Comparison of ENCODE assay signal across 23 cellular contexts in the genomic region with DNA sequence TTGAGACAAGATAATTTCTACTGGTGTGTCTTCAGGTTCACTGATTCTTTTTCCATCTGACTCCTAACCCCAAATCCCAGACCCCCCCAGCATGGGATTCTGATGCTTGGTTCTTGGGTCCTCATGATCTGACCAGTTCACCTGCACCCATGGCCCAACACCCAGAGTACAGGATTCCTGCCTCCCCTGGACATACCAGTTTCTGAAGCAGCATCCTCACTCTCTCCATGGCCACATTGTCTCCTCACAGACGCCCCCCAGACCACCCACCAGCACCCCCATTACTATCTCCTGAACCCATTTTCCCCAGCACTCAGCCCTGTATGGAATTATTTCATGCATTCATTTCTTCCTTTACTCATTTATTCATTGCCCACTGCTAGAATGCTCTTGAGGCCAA. TPM values are rescaled to one million over a fixed set of nuclear protein-coding genes. Genes with fewer than 3 reads are reported as not detected.
DNase-seq lines count a peak whose midpoint lies in the region; ATAC-seq lines count a peak whose summit lies in the region.
"Had no signal": no experiment of that assay in that cellular context is flagged by ENCODE, and none has a peak within 500 bp of the region (broad histone marks: within the 10 kb centered on the region; RNA-seq: fewer than 3 reads in every experiment).

No MANE protein-coding gene starts in this region.

- H3K27ac Mint-ChIP-seq in activated T-cell treated with anti-CD3 and anti-CD28 coated beads, Interleukin-2, amount 50 U/mL, for 72 hours, result peak overlapping the region; percentile 12
- H3K27ac Mint-ChIP-seq in activated naive CD8-positive, alpha-beta T cell treated with anti-CD3 and anti-CD28 coated beads for 36 hours, result peak overlapping the region; percentile 25
- H3K27ac Mint-ChIP-seq in stimulated activated effector memory CD8-positive, alpha-beta T cell treated with anti-CD3 and anti-CD28 coated beads, Interleukin-12 subunit alpha, Interleukin-12 subunit beta, amount 100 ng/mL, for 72 hours, result peak overlapping the region; percentile 90

- H3K9me3 ChIP-seq in KOPT-K1 (ENCODE audit: insufficient read depth, low read length, poor library complexity, severe bottlenecking), result peaks cover 31% of the 10 kb centered on the region

- H3K36me3 Mint-ChIP-seq in activated T-cell treated with anti-CD3 and anti-CD28 coated beads, Interleukin-2, amount 50 U/mL, for 72 hours (ENCODE audit: insufficient read depth in 2 of 2), result peaks cover 27 to 31% of the 10 kb centered on the region in 2 donors
- H3K36me3 Mint-ChIP-seq in activated naive CD8-positive, alpha-beta T cell treated with anti-CD3 and anti-CD28 coated beads for 36 hours, result peaks cover 40% of the 10 kb centered on the region
- H3K36me3 Mint-ChIP-seq in stimulated activated effector memory CD8-positive, alpha-beta T cell treated with anti-CD3 and anti-CD28 coated beads, Interleukin-12 subunit alpha, Interleukin-12 subunit beta, amount 100 ng/mL, for 72 hours, result no peaks in the 10 kb centered on the region

- no peaks in the 10 kb centered on the region for H3K36me3 ChIP-seq in KOPT-K1 (ENCODE audit: insufficient read depth, low read length)

- DNase-seq in activated T-cell treated with anti-CD3 and anti-CD28 coated beads, Interleukin-2, amount 50 U/mL, for 72 hours, result no peak
- no peak for DNase-seq in activated T-cell treated with anti-CD3 and anti-CD28 coated beads, Interleukin-2, amount 50 U/mL, for 48 hours
- DNase-seq in activated naive CD8-positive, alpha-beta T cell treated with anti-CD3 and anti-CD28 coated beads for 36 hours, result no peak
- no peak for DNase-seq in stimulated activated effector memory CD8-positive, alpha-beta T cell treated with anti-CD3 and anti-CD28 coated beads, Interleukin-12 subunit alpha, Interleukin-12 subunit beta, amount 100 ng/mL, for 72 hours (ENCODE audit: low spot score in 2 of 2)
- DNase-seq in HCEC 1CT (no peak), NCI-H345 treated with DMSO at 0.1 percent for 48 hours (lab: John Stamatoyannopoulos, UW; ENCODE audit: unreplicated experiment) (no peak)
- DNase-seq: activated CD4-positive, alpha-beta T cell treated with anti-CD3 and anti-CD28 coated beads for 48 hours; activated T-cell treated with anti-CD3 and anti-CD28 coated beads, Interleukin-2, amount 50 U/mL, for 1 hour; amniotic stem cell; kidney glomerular epithelial cell; NCI-H1105; NCI-H2029; NCI-H345; Right ventricle myocardium superior; trophoblast cell had no signal

- H3K4me3 Mint-ChIP-seq in activated T-cell treated with anti-CD3 and anti-CD28 coated beads, Interleukin-2, amount 50 U/mL, for 72 hours, result peak overlapping the region; percentile 8 to 72
- no peak overlapping the region for H3K4me3 Mint-ChIP-seq in activated naive CD8-positive, alpha-beta T cell treated with anti-CD3 and anti-CD28 coated beads for 36 hours
- H3K4me3 Mint-ChIP-seq in stimulated activated effector memory CD8-positive, alpha-beta T cell treated with anti-CD3 and anti-CD28 coated beads, Interleukin-12 subunit alpha, Interleukin-12 subunit beta, amount 100 ng/mL, for 72 hours, result peak overlapping the region; percentile 70

- peaks cover 9 to 16% of the 10 kb centered on the region in 2 donors for H3K9me3 Mint-ChIP-seq in activated T-cell treated with anti-CD3 and anti-CD28 coated beads, Interleukin-2, amount 50 U/mL, for 72 hours
- H3K9me3 Mint-ChIP-seq in activated naive CD8-positive, alpha-beta T cell treated with anti-CD3 and anti-CD28 coated beads for 36 hours, result peaks cover 39% of the 10 kb centered on the region
- peaks cover 11% of the 10 kb centered on the region for H3K9me3 Mint-ChIP-seq in stimulated activated effector memory CD8-positive, alpha-beta T cell treated with anti-CD3 and anti-CD28 coated beads, Interleukin-12 subunit alpha, Interleukin-12 subunit beta, amount 100 ng/mL, for 72 hours

- H3K27ac ChIP-seq in KOPT-K1 (ENCODE audit: low read depth, low read length, poor library complexity, severe bottlenecking), result peak overlapping the region; percentile 93
- H3K27ac ChIP-seq: coronary artery had no signal

- ATAC-seq in activated T-cell treated with anti-CD3 and anti-CD28 coated beads, Interleukin-2, amount 50 U/mL, for 72 hours (replicated peaks in 1 of 2), result no peak
- ATAC-seq in stimulated activated effector memory CD8-positive, alpha-beta T cell treated with anti-CD3 and anti-CD28 coated beads, Interleukin-12 subunit alpha, Interleukin-12 subunit beta, amount 100 ng/mL, for 72 hours, result no peak
- ATAC-seq in HG02970 (IDR thresholded peaks at IDR 0.05; ENCODE audit: low FRiP score, unreplicated experiment), result no peak

- H3K4me1 Mint-ChIP-seq in activated T-cell treated with anti-CD3 and anti-CD28 coated beads, Interleukin-2, amount 50 U/mL, for 72 hours (ENCODE audit: low read depth), result peaks cover 47% of the 10 kb centered on the region
- peaks cover 49% of the 10 kb centered on the region for H3K4me1 Mint-ChIP-seq in activated naive CD8-positive, alpha-beta T cell treated with anti-CD3 and anti-CD28 coated beads for 36 hours
- H3K4me1 Mint-ChIP-seq in stimulated activated effector memory CD8-positive, alpha-beta T cell treated with anti-CD3 and anti-CD28 coated beads, Interleukin-12 subunit alpha, Interleukin-12 subunit beta, amount 100 ng/mL, for 72 hours, result peaks cover 65% of the 10 kb centered on the region

- no peaks in the 10 kb centered on the region for H3K27me3 Mint-ChIP-seq in activated T-cell treated with anti-CD3 and anti-CD28 coated beads, Interleukin-2, amount 50 U/mL, for 72 hours (ENCODE audit: low read depth)
- H3K27me3 Mint-ChIP-seq in activated naive CD8-positive, alpha-beta T cell treated with anti-CD3 and anti-CD28 coated beads for 36 hours, result no peaks in the 10 kb centered on the region

RNA-seq across cellular contexts. Expression of a gene that starts 0.9 kb away (rescaled TPM):
- not detected for total RNA-seq in activated T-cell treated with anti-CD3 and anti-CD28 coated beads, Interleukin-2, amount 50 U/mL, for 72 hours
- total RNA-seq in activated naive CD8-positive, alpha-beta T cell treated with anti-CD3 and anti-CD28 coated beads for 36 hours, result not detected
- total RNA-seq: bronchial epithelial cell, fibroblast of lung, H1, lung microvascular endothelial cell, omental fat pad, Right ventricle myocardium superior had no signal

RNA-seq across cellular contexts. Expression of a gene that starts 2.4 kb away (rescaled TPM):
- total RNA-seq in activated T-cell treated with anti-CD3 and anti-CD28 coated beads, Interleukin-2, amount 50 U/mL, for 72 hours, result not detected
- total RNA-seq in activated naive CD8-positive, alpha-beta T cell treated with anti-CD3 and anti-CD28 coated beads for 36 hours, result not detected
- total RNA-seq: bronchial epithelial cell, fibroblast of lung, H1, lung microvascular endothelial cell, omental fat pad, Right ventricle myocardium superior had no signal

RNA-seq across cellular contexts. Expression of a gene that starts 9.9 kb away (rescaled TPM):
- not detected for total RNA-seq in activated T-cell treated with anti-CD3 and anti-CD28 coated beads, Interleukin-2, amount 50 U/mL, for 72 hours
- not detected for total RNA-seq in activated naive CD8-positive, alpha-beta T cell treated with anti-CD3 and anti-CD28 coated beads for 36 hours
- total RNA-seq: bronchial epithelial cell, fibroblast of lung, H1, lung microvascular endothelial cell, omental fat pad, Right ventricle myocardium superior had no signal

RNA-seq across cellular contexts. Expression of a gene that starts 10.7 kb away (rescaled TPM):
- total RNA-seq in activated T-cell treated with anti-CD3 and anti-CD28 coated beads, Interleukin-2, amount 50 U/mL, for 72 hours, result not detected
- not detected for total RNA-seq in activated naive CD8-positive, alpha-beta T cell treated with anti-CD3 and anti-CD28 coated beads for 36 hours
- total RNA-seq: bronchial epithelial cell, fibroblast of lung, H1, lung microvascular endothelial cell, omental fat pad, Right ventricle myocardium superior had no signal

RNA-seq across cellular contexts. Expression of a gene that starts 19.7 kb away (rescaled TPM):
- not detected for total RNA-seq in activated T-cell treated with anti-CD3 and anti-CD28 coated beads, Interleukin-2, amount 50 U/mL, for 72 hours
- not detected for total RNA-seq in activated naive CD8-positive, alpha-beta T cell treated with anti-CD3 and anti-CD28 coated beads for 36 hours
- total RNA-seq: bronchial epithelial cell, fibroblast of lung, H1, lung microvascular endothelial cell, omental fat pad, Right ventricle myocardium superior had no signal

Comparison
In these comparisons a context has a peak if more than half of its experiments do, and no peak if none do; other contexts are left out.
1. H3K27ac Mint-ChIP-seq: peak in every context shown above with its lines; median percentile 90 in stimulated activated effector memory CD8-positive, alpha-beta T cell treated with anti-CD3 and anti-CD28 coated beads, Interleukin-12 subunit alpha, Interleukin-12 subunit beta, amount 100 ng/mL, for 72 hours; 25 in activated naive CD8-positive, alpha-beta T cell treated with anti-CD3 and anti-CD28 coated beads for 36 hours; 12 in activated T-cell treated with anti-CD3 and anti-CD28 coated beads, Interleukin-2, amount 50 U/mL, for 72 hours.